Comparison of ENCODE assay signal across 8 cellular contexts in the genomic region with DNA sequence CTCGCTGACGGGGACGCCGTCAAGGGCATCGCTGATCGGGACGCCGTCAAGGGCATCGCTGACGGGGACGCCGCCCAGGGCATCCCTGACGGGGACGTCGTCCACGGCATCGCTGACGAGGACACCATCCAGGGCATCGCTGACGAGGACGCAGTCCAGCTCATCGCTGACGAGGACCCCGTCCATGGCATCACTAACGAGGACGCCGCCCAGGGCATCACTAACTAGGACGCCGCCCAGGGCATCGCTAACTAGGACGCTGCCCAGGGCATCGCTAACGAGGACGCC.
"Had no signal": no experiment of that assay in that cellular context is flagged by ENCODE, and none has a peak within 500 bp of the region (broad histone marks: within the 10 kb centered on the region; RNA-seq: fewer than 3 reads in every experiment).

No MANE protein-coding gene starts in this region.

- FAIRE-seq: HTR-8/SVneo had no signal

- H2AFZ ChIP-seq: GM23248 had no signal

- H3K4me3 Mint-ChIP-seq: H9 had no signal

- H3K27ac ChIP-seq: GM23248, KMS-11 had no signal

- H3K27ac Mint-ChIP-seq: H9 had no signal

- H3K4me1 Mint-ChIP-seq: H9 had no signal

- H3K4me2 ChIP-seq: KMS-11 had no signal

- H3K4me3 ChIP-seq: GM23248 had no signal

- H3K9ac ChIP-seq: GM23248, KMS-11 had no signal

- DNase-seq: GM23248, GOT3, H9, HCEC 1CT, IMR-90, KBM-7 had no signal
